8 cellular contexts compared by ENCODE assay signal in genomic region chr14:22929848-22930364, GRCh38. TPM values are rescaled to one million over a fixed set of nuclear protein-coding genes. Genes with fewer than 3 reads are reported as not detected.
A peak's percentile ranks its signal among the peaks of the same experiment; 100 is the strongest.
DNase-seq lines count a peak whose midpoint lies in the region; FAIRE-seq and TF ChIP-seq lines count a peak whose summit lies in the region.

No MANE protein-coding gene starts in this region.

- H3K27ac ChIP-seq in WERI-Rb-1 (peak overlapping the region; percentile 25), keratinocyte (ENCODE audit: control insufficient read depth, insufficient read depth, low read length) (peak overlapping the region; percentile 62), tibial nerve (peak overlapping the region; percentile 84 to 97 (median 90))

- TF ChIP-seq EP300 in tibial nerve (IDR thresholded peaks at IDR 0.05), result no peak

- peaks cover 29% of the 10 kb centered on the region for H3K79me2 ChIP-seq in keratinocyte (ENCODE audit: control insufficient read depth, insufficient read depth, low read length)

- H3K36me3 ChIP-seq in WERI-Rb-1, result peaks cover 19% of the 10 kb centered on the region
- H3K36me3 ChIP-seq in keratinocyte (ENCODE audit: control insufficient read depth in 2 of 2, extremely low read depth in 1 of 2, insufficient read depth in 2 of 2, low read length in 2 of 2), result peaks cover 4 to 16% of the 10 kb centered on the region in 2 experiments
- H3K36me3 ChIP-seq in tibial nerve, result peaks cover 0 to 19% (median 7%) of the 10 kb centered on the region in 3 donors

- dilution Hi-C loops in keratinocyte (cut with MboI; ENCODE audit: extremely low pct_ligation_motif_present, low sequenced_read_pairs), result no loop called here

- peak overlapping the region; percentile 75 for H2AFZ ChIP-seq in keratinocyte (ENCODE audit: control insufficient read depth, low read length)

- peak overlapping the region; percentile 98 for H3K4me2 ChIP-seq in keratinocyte (ENCODE audit: control insufficient read depth, extremely low read depth, insufficient read depth, low read depth, low read length)

- TF ChIP-seq CTCF in WERI-Rb-1 (IDR thresholded peaks at IDR 0.05; ENCODE audit: low read depth, low read length) (no peak), keratinocyte (optimal IDR thresholded peaks at IDR 0.05 in 1 of 3, IDR thresholded peaks at IDR 0.05 in 1 of 3, conservative IDR thresholded peaks at IDR 0.05 in 1 of 3; ENCODE audit: extremely low read depth in 1 of 3, insufficient read depth in 2 of 3, low read length in 3 of 3) (no peak), tibial nerve (IDR thresholded peaks at IDR 0.05) (no peak)

- no peaks in the 10 kb centered on the region for H3K27me3 ChIP-seq in WERI-Rb-1 (ENCODE audit: insufficient read depth, low read depth, severe bottlenecking)
- no peaks in the 10 kb centered on the region for H3K27me3 ChIP-seq in keratinocyte (ENCODE audit: control insufficient read depth, extremely low read depth, insufficient read depth, low read length)
- no peaks in the 10 kb centered on the region for H3K27me3 ChIP-seq in tibial nerve

- TF ChIP-seq POLR2A in tibial nerve (IDR thresholded peaks at IDR 0.05), result no peak

- 1% methylated on average over 6 of the region's 6 CpGs for WGBS in tibial nerve, 2 donors

- H3K4me1 ChIP-seq in keratinocyte (ENCODE audit: control insufficient read depth, extremely low read depth, insufficient read depth, low read length) (peaks cover 36% of the 10 kb centered on the region), tibial nerve (peaks cover 0 to 20% (median 12%) of the 10 kb centered on the region in 4 donors)

- H3K9ac ChIP-seq in keratinocyte (ENCODE audit: control insufficient read depth, extremely low read depth, insufficient read depth, low read length), result peak overlapping the region; percentile 64

- peak overlapping the region; percentile 70 for H3K4me3 ChIP-seq in WERI-Rb-1 (ENCODE audit: low read depth, low read length)
- H3K4me3 ChIP-seq in keratinocyte (ENCODE audit: control insufficient read depth in 2 of 3, extremely low read depth in 1 of 3, insufficient read depth in 2 of 3, low read depth in 1 of 3, low read length in 3 of 3), result peak overlapping the region; percentile 9 to 66 (median 59)
- peak overlapping the region; percentile 38 to 86 (median 64) for H3K4me3 ChIP-seq in tibial nerve

- no peak for FAIRE-seq in keratinocyte (lab: Jason Lieb, UNC)

- DNase-seq in NCI-H2171 (lab: John Stamatoyannopoulos, UW) (peak; percentile 76), NCI-H2171 treated with DMSO at 0.1 percent for 48 hours (lab: John Stamatoyannopoulos, UW) (no peak), WERI-Rb-1 (no peak), keratinocyte (ENCODE audit: low read depth, low spot score) (no peak), tibial nerve (ENCODE audit: low spot score in 2 of 2) (no peak), GDM1 (lab: John Stamatoyannopoulos, UW) (no peak), SIG-M5 treated with dmso at 0.1 percent for 504 hours (lab: John Stamatoyannopoulos, UW; ENCODE audit: unreplicated experiment) (no peak)
- no peak for DNase-seq in activated CD8-positive, alpha-beta memory T cell treated with anti-CD3 and anti-CD28 coated beads for 24 hours

- no peaks in the 10 kb centered on the region for H4K20me1 ChIP-seq in keratinocyte (ENCODE audit: control insufficient read depth, extremely low read depth, insufficient read depth, low read length)

- H3K9me1 ChIP-seq in keratinocyte (ENCODE audit: control insufficient read depth, extremely low read depth, insufficient read depth, low read length), result no peaks in the 10 kb centered on the region

- no peaks in the 10 kb centered on the region for H3K9me3 ChIP-seq in WERI-Rb-1 (ENCODE audit: severe bottlenecking)
- H3K9me3 ChIP-seq in keratinocyte (ENCODE audit: control insufficient read depth, low read depth, low read length), result no peaks in the 10 kb centered on the region
- no peaks in the 10 kb centered on the region for H3K9me3 ChIP-seq in tibial nerve

RNA-seq across cellular contexts. Expression of gene PRMT5, which starts 0.7 kb away (rescaled TPM):
- polyA plus RNA-seq in keratinocyte, result 241 to 271 TPM (median 266 TPM) in 3 replicates
- 72.9 TPM for polyA plus RNA-seq in keratinocyte (2011; ENCODE audit: low read depth)
- polyA plus RNA-seq in keratinocyte (2011; cell fraction: cytosol; rRNA removed), result 202 and 233 TPM in 2 replicates
- polyA plus RNA-seq in keratinocyte (2011; cell fraction: nucleus; rRNA removed), result 242 and 322 TPM in 2 replicates
- polyA plus RNA-seq in keratinocyte (2012; ENCODE audit: low replicate concordance), result 114 and 250 TPM in 2 replicates
- 276 to 326 TPM (median 308 TPM) in 3 replicates for polyA minus RNA-seq in keratinocyte
- 151 TPM for polyA minus RNA-seq in keratinocyte (2011; cell fraction: cytosol; rRNA and poly(A)+ RNA removed)
- polyA minus RNA-seq in keratinocyte (2011; cell fraction: nucleus; rRNA and poly(A)+ RNA removed), result 80.1 and 161 TPM in 2 replicates
- total RNA-seq in tibial nerve, result 10 to 100 TPM; 60.6 to 82.5 (median 76.8) TPM

RNA-seq across cellular contexts. Expression of gene RBM23, which starts 11.0 kb away (rescaled TPM):
- 36.9 to 73.8 TPM (median 50.8 TPM) in 3 replicates for polyA plus RNA-seq in keratinocyte
- polyA plus RNA-seq in keratinocyte (2011; ENCODE audit: low read depth), result 41.7 TPM
- 43.9 and 47.7 TPM in 2 replicates for polyA plus RNA-seq in keratinocyte (2011; cell fraction: cytosol; rRNA removed)
- polyA plus RNA-seq in keratinocyte (2011; cell fraction: nucleus; rRNA removed), result 58.7 and 68.4 TPM in 2 replicates
- polyA plus RNA-seq in keratinocyte (2012; ENCODE audit: low replicate concordance), result 28.6 and 43.5 TPM in 2 replicates
- 31.6 to 63.5 TPM (median 46.4 TPM) in 3 replicates for polyA minus RNA-seq in keratinocyte
- polyA minus RNA-seq in keratinocyte (2011; cell fraction: cytosol; rRNA and poly(A)+ RNA removed), result 35.3 TPM
- polyA minus RNA-seq in keratinocyte (2011; cell fraction: nucleus; rRNA and poly(A)+ RNA removed), result 26.8 and 36.9 TPM in 2 replicates
- total RNA-seq in tibial nerve, result 100 to 1,000 TPM in 3 of 4 donors, 10 to 100 TPM in 1; 81.9 to 633 (median 298) TPM

RNA-seq across cellular contexts. Expression of gene HAUS4, which starts 27.0 kb away (rescaled TPM):
- 16.6 to 25.5 TPM (median 23.6 TPM) in 3 replicates for polyA plus RNA-seq in keratinocyte
- polyA plus RNA-seq in keratinocyte (2011; ENCODE audit: low read depth), result 53.5 TPM
- 13.2 and 14.7 TPM in 2 replicates for polyA plus RNA-seq in keratinocyte (2011; cell fraction: cytosol; rRNA removed)
- 14.5 and 18.2 TPM in 2 replicates for polyA plus RNA-seq in keratinocyte (2011; cell fraction: nucleus; rRNA removed)
- 18.4 and 25.0 TPM in 2 replicates for polyA plus RNA-seq in keratinocyte (2012; ENCODE audit: low replicate concordance)
- 9.4 to 22.7 TPM (median 13.8 TPM) in 3 replicates for polyA minus RNA-seq in keratinocyte
- polyA minus RNA-seq in keratinocyte (2011; cell fraction: cytosol; rRNA and poly(A)+ RNA removed), result 6.1 TPM
- 4.1 and 8.9 TPM in 2 replicates for polyA minus RNA-seq in keratinocyte (2011; cell fraction: nucleus; rRNA and poly(A)+ RNA removed)
- 100 to 1,000 TPM in 1 of 4 donors, 10 to 100 TPM in 3; 52.1 to 104 (median 74.3) TPM for total RNA-seq in tibial nerve

RNA-seq across cellular contexts. Expression of gene REM2, which starts 46.9 kb away (rescaled TPM):
- 0.04 to 0.06 TPM (median 0.05 TPM) in 3 replicates for polyA plus RNA-seq in keratinocyte
- polyA plus RNA-seq in keratinocyte (2011; ENCODE audit: low read depth), result not detected
- 0.06 TPM in 1 of 2 replicates, not detected in the other for polyA plus RNA-seq in keratinocyte (2011; cell fraction: cytosol; rRNA removed)
- polyA plus RNA-seq in keratinocyte (2011; cell fraction: nucleus; rRNA removed), result 0.20 and 0.25 TPM in 2 replicates
- 0.87 TPM in 1 of 2 replicates, not detected in the other for polyA plus RNA-seq in keratinocyte (2012; ENCODE audit: low replicate concordance)
- not detected in 3 replicates for polyA minus RNA-seq in keratinocyte
- polyA minus RNA-seq in keratinocyte (2011; cell fraction: cytosol; rRNA and poly(A)+ RNA removed), result not detected
- 0.32 TPM in 1 of 2 replicates, not detected in the other for polyA minus RNA-seq in keratinocyte (2011; cell fraction: nucleus; rRNA and poly(A)+ RNA removed)
- total RNA-seq in tibial nerve, result under 1 TPM in 2 of 4 donors, not detected in 2; 0.42 to 0.44 TPM

RNA-seq across cellular contexts. Expression of gene AJUBA, which starts 52.4 kb away (rescaled TPM):
- 128 to 206 TPM (median 157 TPM) in 3 replicates for polyA plus RNA-seq in keratinocyte
- polyA plus RNA-seq in keratinocyte (2011; ENCODE audit: low read depth), result 22.0 TPM
- polyA plus RNA-seq in keratinocyte (2011; cell fraction: cytosol; rRNA removed), result 81.7 and 183 TPM in 2 replicates
- 187 and 224 TPM in 2 replicates for polyA plus RNA-seq in keratinocyte (2011; cell fraction: nucleus; rRNA removed)
- 93.6 and 129 TPM in 2 replicates for polyA plus RNA-seq in keratinocyte (2012; ENCODE audit: low replicate concordance)
- 310 to 512 TPM (median 327 TPM) in 3 replicates for polyA minus RNA-seq in keratinocyte
- 141 TPM for polyA minus RNA-seq in keratinocyte (2011; cell fraction: cytosol; rRNA and poly(A)+ RNA removed)
- 116 and 187 TPM in 2 replicates for polyA minus RNA-seq in keratinocyte (2011; cell fraction: nucleus; rRNA and poly(A)+ RNA removed)
- total RNA-seq in tibial nerve, result 10 to 100 TPM; 22.8 to 33.5 (median 28.4) TPM

Comparison
In these comparisons a context has a peak if more than half of its experiments do, and no peak if none do; other contexts are left out.
1. H3K27ac ChIP-seq: peak in every context shown above with its lines; median percentile 90 in tibial nerve; 62 in keratinocyte; 25 in WERI-Rb-1.